8 cellular contexts compared by ENCODE assay signal in the genomic region with DNA sequence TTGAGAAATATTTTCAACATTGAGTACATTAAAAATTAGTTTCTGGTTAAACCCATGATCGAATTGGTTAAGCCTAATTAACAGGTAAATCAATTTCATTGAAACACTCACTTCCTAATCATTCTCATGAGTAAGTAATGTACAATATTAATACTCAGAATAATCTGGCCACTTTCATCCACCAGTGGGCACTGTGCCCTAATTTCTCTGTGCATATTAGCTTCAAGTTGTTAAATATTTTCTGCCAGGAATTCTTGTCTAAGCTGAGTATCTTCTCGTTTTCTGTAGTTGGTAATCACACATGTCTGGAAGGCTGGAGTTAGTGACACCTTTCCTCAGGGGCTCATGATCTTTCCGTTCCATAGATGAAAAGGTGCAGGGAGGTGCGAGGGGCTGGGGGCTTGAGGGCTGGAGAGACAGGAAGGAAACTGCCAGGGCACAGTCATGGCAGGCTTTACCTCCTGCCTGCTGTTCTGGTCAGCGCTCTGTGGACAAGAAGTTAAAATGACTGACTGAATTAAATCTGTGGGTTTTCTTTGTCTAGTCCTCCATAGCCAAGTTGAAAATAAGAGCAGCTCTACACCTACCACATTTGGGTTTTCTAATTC.
DNase-seq lines count a peak whose midpoint lies in the region; ATAC-seq, FAIRE-seq and TF ChIP-seq lines count a peak whose summit lies in the region.

No MANE protein-coding gene starts in this region.

- intact Hi-C loops in right lobe of liver (cut with DNase I) = no loop called here

- peak; percentile 89 for FAIRE-seq in G401.6 (lab: Jason Lieb, UNC)

- no peaks in the 10 kb centered on the region for H3K36me3 ChIP-seq in right lobe of liver

- H3K27me3 ChIP-seq in right lobe of liver = no peaks in the 10 kb centered on the region

- no peak for TF ChIP-seq POLR2A in right lobe of liver (IDR thresholded peaks at IDR 0.05)

- no peaks in the 10 kb centered on the region for H3K9me3 ChIP-seq in right lobe of liver

- no peak overlapping the region for H3K27ac ChIP-seq in right lobe of liver

- ATAC-seq in right lobe of liver (no peak), HG02852 (IDR thresholded peaks at IDR 0.05; ENCODE audit: unreplicated experiment) (no peak), GM21390 (IDR thresholded peaks at IDR 0.05; ENCODE audit: unreplicated experiment) (no peak), HG02588 (IDR thresholded peaks at IDR 0.05; ENCODE audit: unreplicated experiment) (no peak)

- H3K4me1 ChIP-seq in right lobe of liver = no peaks in the 10 kb centered on the region

- WGBS in right lobe of liver (ENCODE audit: insufficient coverage, low coverage, low lambda C conversion rate, missing lambda C conversion rate) = 49% methylated on average over 4 of the region's 5 CpGs

- peak; percentile 55 for TF ChIP-seq CTCF in AG10803 (conservative IDR thresholded peaks at IDR 0.05; ENCODE audit: low read length)
- peak; percentile 13 to 36 (median 30) for TF ChIP-seq CTCF in right lobe of liver (IDR thresholded peaks at IDR 0.05)

- DNase-seq in AG10803 (ENCODE audit: low read depth) (peak; percentile 45), NCI-H2107 treated with DMSO at 0.1 percent for 48 hours (lab: John Stamatoyannopoulos, UW; ENCODE audit: unreplicated experiment) (peak; percentile 25), astrocyte of the hippocampus (ENCODE audit: low read depth, low spot score) (peak; percentile 41), right lobe of liver (no peak)

- H3K4me3 ChIP-seq in AG10803 (ENCODE audit: low read length) = no peak overlapping the region
- no peak overlapping the region for H3K4me3 ChIP-seq in right lobe of liver

Comparison
In these comparisons a context has a peak if more than half of its experiments do, and no peak if none do; other contexts are left out.
1. DNase-seq: peak in AG10803 (single experiment), NCI-H2107 treated with DMSO at 0.1 percent for 48 hours (single experiment) and astrocyte of the hippocampus (single experiment); none in right lobe of liver (0 of 3).